Comparison of ENCODE assay signal across 12 cellular contexts in genomic region chr5:56259002-56259511, GRCh38. TPM values are rescaled to one million over a fixed set of nuclear protein-coding genes. Genes with fewer than 3 reads are reported as not detected.
DNase-seq lines count a peak whose midpoint lies in the region.
"Had no signal": no experiment of that assay in that cellular context is flagged by ENCODE, and none has a peak within 500 bp of the region (broad histone marks: within the 10 kb centered on the region; RNA-seq: fewer than 3 reads in every experiment).

No MANE protein-coding gene starts in this region.

- intact Hi-C loops in posterior vena cava (cut with DNase I): no loop called here

- H3K9me3 ChIP-seq in skeletal muscle satellite cell (replicated peaks; ENCODE audit: low read length): no peaks in the 10 kb centered on the region

- peak overlapping the region; percentile 59 for H3K4me2 ChIP-seq in skeletal muscle satellite cell (ENCODE audit: low read length)

- H3K27me3 ChIP-seq in skeletal muscle satellite cell (ENCODE audit: control insufficient read depth, insufficient read depth, low read length): no peaks in the 10 kb centered on the region

- DNase-seq in NOMO-1 (lab: John Stamatoyannopoulos, UW; ENCODE audit: unreplicated experiment in 2 of 2) (peak; percentile 27 to 52), NOMO-1 treated with dmso at 0.1 percent for 144 hours (lab: John Stamatoyannopoulos, UW; ENCODE audit: unreplicated experiment) (no peak), HT1080 (ENCODE audit: low read depth) (peak; percentile 52), epidermal melanocyte (ENCODE audit: insufficient read length, low spot score) (peak; percentile 53), posterior vena cava (ENCODE audit: low spot score) (no peak)
- no peak for DNase-seq in stimulated activated CD4-positive, alpha-beta T cell treated with anti-CD3 and anti-CD28 coated beads, Interleukin-1b, Interleukin-23, amount 100 ng/mL, for 48 hours
- DNase-seq in central memory CD4-positive, alpha-beta T cell: no peak
- DNase-seq: 8988T; NCI-H510A; stimulated activated CD4-positive, alpha-beta T cell treated with anti-CD3 and anti-CD28 coated beads, Interleukin-2, amount 100 ng/mL, for 24 hours had no signal

- no peak overlapping the region for H3K4me3 ChIP-seq in skeletal muscle satellite cell (ENCODE audit: low read length)

- H3K36me3 ChIP-seq in skeletal muscle satellite cell (ENCODE audit: insufficient read depth, low read length): no peaks in the 10 kb centered on the region

- H3K4me1 ChIP-seq in skeletal muscle satellite cell (ENCODE audit: control insufficient read depth, insufficient read depth, low read length): peaks cover 14% of the 10 kb centered on the region

- H3K9ac ChIP-seq in skeletal muscle satellite cell (ENCODE audit: low read depth, low read length): peak overlapping the region; percentile 49

RNA-seq across cellular contexts. Expression of gene ANKRD55, which starts 25.9 kb away (rescaled TPM):
- total RNA-seq in HT1080 (2014; rRNA removed; shearing (Covaris generic)): not detected in 2 replicates
- polyA plus RNA-seq in HT1080 (2015; cell fraction: cytosol; rRNA removed): 0.05 and 0.10 TPM in 2 replicates
- polyA plus RNA-seq in HT1080 (2015; cell fraction: nucleus; rRNA removed): not detected in 2 replicates
- total RNA-seq in skeletal muscle satellite cell (2012; rRNA removed): not detected in 2 replicates
- under 1 TPM; 0.14 to 0.79 TPM for total RNA-seq in posterior vena cava
- total RNA-seq: H1 had no signal
- polyA plus RNA-seq: H1 had no signal

Comparison
In these comparisons a context has a peak if more than half of its experiments do, and no peak if none do; other contexts are left out.
1. DNase-seq: peak in NOMO-1 (2 of 2), HT1080 (single experiment) and epidermal melanocyte (single experiment); none in NOMO-1 treated with dmso at 0.1 percent for 144 hours (single experiment), stimulated activated CD4-positive, alpha-beta T cell treated with anti-CD3 and anti-CD28 coated beads, Interleukin-1b, Interleukin-23, amount 100 ng/mL, for 48 hours (single experiment), posterior vena cava (single experiment) and central memory CD4-positive, alpha-beta T cell (single experiment).